Comparison of ENCODE assay signal across 8 cellular contexts in the genomic region with DNA sequence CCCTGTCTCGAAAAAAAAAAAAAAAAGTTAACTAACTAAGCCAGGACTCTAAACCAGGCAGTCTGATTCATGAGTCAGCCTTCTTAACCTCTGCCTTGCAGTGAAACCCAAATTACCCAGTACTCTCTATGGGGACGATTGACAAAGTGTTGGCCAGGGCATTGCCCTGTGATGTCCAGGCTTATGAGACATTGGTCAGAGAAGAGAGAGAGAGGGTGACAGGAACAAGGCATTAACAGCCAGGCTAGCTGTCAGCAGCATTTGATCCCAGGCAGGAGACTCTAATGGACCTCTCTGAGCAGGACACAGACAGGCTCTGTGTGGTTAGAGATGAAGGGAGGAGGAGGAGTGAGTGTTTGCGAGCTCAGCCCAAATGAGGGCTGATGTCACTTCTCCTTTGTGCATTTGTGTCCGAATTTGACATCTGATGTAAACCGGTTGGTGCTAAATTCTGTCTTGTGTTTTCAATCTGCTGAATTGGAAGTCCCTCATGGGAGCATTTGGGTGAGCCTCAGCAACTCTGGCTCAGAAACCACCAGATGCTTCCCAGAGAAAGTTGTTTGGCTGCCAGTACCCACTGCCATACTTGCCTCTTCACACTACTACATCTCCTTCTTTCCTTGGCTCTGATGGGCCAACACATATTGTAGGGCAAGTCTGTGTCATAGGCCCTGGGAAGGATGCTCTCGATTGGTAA. TPM values are rescaled to one million over a fixed set of nuclear protein-coding genes. Genes with fewer than 3 reads are reported as not detected.
DNase-seq lines count a peak whose midpoint lies in the region; ATAC-seq and TF ChIP-seq lines count a peak whose summit lies in the region.

No MANE protein-coding gene starts in this region.

- no peaks in the 10 kb centered on the region for H3K9me3 Mint-ChIP-seq in dendritic cell treated with granulocyte-macrophage colony-stimulating factor and Interleukin-4, amounts not matched to agents 40 ng/mL and 50 ng/mL, for 4 days
- H3K9me3 Mint-ChIP-seq in endothelial cell (ENCODE audit: unreplicated experiment) = no peaks in the 10 kb centered on the region

- H3K4me3 Mint-ChIP-seq in dendritic cell treated with granulocyte-macrophage colony-stimulating factor and Interleukin-4, amounts not matched to agents 40 ng/mL and 50 ng/mL, for 4 days = no peak overlapping the region
- no peak overlapping the region for H3K4me3 Mint-ChIP-seq in endothelial cell (ENCODE audit: unreplicated experiment)

- ATAC-seq in HG02981 (IDR thresholded peaks at IDR 0.05; ENCODE audit: unreplicated experiment) = peak; percentile 37
- no peak for ATAC-seq in HG02763 (IDR thresholded peaks at IDR 0.05; ENCODE audit: unreplicated experiment)

- no peaks in the 10 kb centered on the region for H3K9me3 ChIP-seq in mucosa of rectum (ENCODE audit: control insufficient read depth in 2 of 2, low read length in 2 of 2)

- H3K9ac ChIP-seq in mucosa of rectum (ENCODE audit: low read depth in 1 of 2, low read length in 2 of 2) = peak overlapping the region; percentile 0 to 32

- peak overlapping the region; percentile 6 to 45 for H3K4me3 ChIP-seq in mucosa of rectum (ENCODE audit: low read length in 2 of 2)

- H3K4me1 ChIP-seq in mucosa of rectum (ENCODE audit: control insufficient read depth in 2 of 2, insufficient read depth in 2 of 2, low read length in 2 of 2) = peaks cover 22 to 30% of the 10 kb centered on the region in 2 donors

- peaks cover 13% of the 10 kb centered on the region for H3K27me3 Mint-ChIP-seq in dendritic cell treated with granulocyte-macrophage colony-stimulating factor and Interleukin-4, amounts not matched to agents 40 ng/mL and 50 ng/mL, for 4 days
- peaks cover 4% of the 10 kb centered on the region for H3K27me3 Mint-ChIP-seq in endothelial cell (ENCODE audit: unreplicated experiment)

- no peaks in the 10 kb centered on the region for H3K36me3 ChIP-seq in mucosa of rectum (ENCODE audit: control insufficient read depth in 2 of 2, insufficient read depth in 2 of 2, low read length in 2 of 2)

- H3K36me3 Mint-ChIP-seq in dendritic cell treated with granulocyte-macrophage colony-stimulating factor and Interleukin-4, amounts not matched to agents 40 ng/mL and 50 ng/mL, for 4 days (ENCODE audit: low read depth) = no peaks in the 10 kb centered on the region
- no peaks in the 10 kb centered on the region for H3K36me3 Mint-ChIP-seq in endothelial cell (ENCODE audit: low read depth, unreplicated experiment)

- no peak for TF ChIP-seq CTCF in endothelial cell (IDR thresholded peaks at IDR 0.05; ENCODE audit: unreplicated experiment)

- DNase-seq in NK-92 treated with Interleukin-12 subunit alpha and Interleukin-12 subunit beta, amount 100 ng/mL, for 24 hours (lab: John Stamatoyannopoulos, UW) = peak; percentile 59
- DNase-seq in NK-92 (lab: John Stamatoyannopoulos, UW; ENCODE audit: unreplicated experiment) (no peak), SK-MEL-5 (ENCODE audit: low read depth, low spot score) (peak; percentile 15), endothelial cell (ENCODE audit: low spot score) (no peak)

- H3K4me1 Mint-ChIP-seq in dendritic cell treated with granulocyte-macrophage colony-stimulating factor and Interleukin-4, amounts not matched to agents 40 ng/mL and 50 ng/mL, for 4 days (ENCODE audit: low read depth) = peaks cover 83% of the 10 kb centered on the region
- H3K4me1 Mint-ChIP-seq in endothelial cell (ENCODE audit: unreplicated experiment) = peaks cover 19% of the 10 kb centered on the region

- in situ Hi-C loops in SK-MEL-5 (cut with HindIII; ENCODE audit: low pct_unique_long_range_greater_than_20kb, low sequenced_read_pairs) = no loop called here

- H3K27ac Mint-ChIP-seq in dendritic cell treated with granulocyte-macrophage colony-stimulating factor and Interleukin-4, amounts not matched to agents 40 ng/mL and 50 ng/mL, for 4 days = peak overlapping the region; percentile 86
- H3K27ac Mint-ChIP-seq in endothelial cell (ENCODE audit: unreplicated experiment) = no peak overlapping the region

- no peaks in the 10 kb centered on the region for H3K27me3 ChIP-seq in mucosa of rectum (ENCODE audit: control insufficient read depth in 2 of 2, insufficient read depth in 2 of 2, low read length in 2 of 2)

- intact Hi-C loops in dendritic cell treated with granulocyte-macrophage colony-stimulating factor and Interleukin-4, amounts not matched to agents 40 ng/mL and 50 ng/mL, for 4 days (cut with micrococcal nuclease) = no loop called here

- H3K27ac ChIP-seq in mucosa of rectum (ENCODE audit: low read depth in 2 of 2, low read length in 2 of 2) = peak overlapping the region; percentile 73 to 84

RNA-seq across cellular contexts. Expression of a gene that starts 4.3 kb away (rescaled TPM):
- not detected in 2 replicates for total RNA-seq in SK-MEL-5 (2014; rRNA removed; shearing (Covaris generic))
- polyA plus RNA-seq in SK-MEL-5 (2015; cell fraction: cytosol; rRNA removed) = not detected in 2 replicates
- not detected in 2 replicates for polyA plus RNA-seq in SK-MEL-5 (2015; cell fraction: nucleus; rRNA removed)
- total RNA-seq in endothelial cell (ENCODE audit: unreplicated experiment) = 2.2 TPM

RNA-seq across cellular contexts. Expression of a gene that starts 15.8 kb away (rescaled TPM):
- 106 and 130 TPM in 2 replicates for total RNA-seq in SK-MEL-5 (2014; rRNA removed; shearing (Covaris generic))
- polyA plus RNA-seq in SK-MEL-5 (2015; cell fraction: cytosol; rRNA removed) = 36.4 and 47.1 TPM in 2 replicates
- 45.9 and 64.5 TPM in 2 replicates for polyA plus RNA-seq in SK-MEL-5 (2015; cell fraction: nucleus; rRNA removed)
- 108 TPM for total RNA-seq in endothelial cell (ENCODE audit: unreplicated experiment)

RNA-seq across cellular contexts. Expression of a gene that starts 48.8 kb away (rescaled TPM):
- 11.5 and 12.1 TPM in 2 replicates for total RNA-seq in SK-MEL-5 (2014; rRNA removed; shearing (Covaris generic))
- polyA plus RNA-seq in SK-MEL-5 (2015; cell fraction: cytosol; rRNA removed) = 30.1 and 42.2 TPM in 2 replicates
- polyA plus RNA-seq in SK-MEL-5 (2015; cell fraction: nucleus; rRNA removed) = 12.3 and 12.8 TPM in 2 replicates
- total RNA-seq in endothelial cell (ENCODE audit: unreplicated experiment) = not detected

Comparison
In these comparisons a context has a peak if more than half of its experiments do, and no peak if none do; other contexts are left out.
1. DNase-seq: peak in NK-92 treated with Interleukin-12 subunit alpha and Interleukin-12 subunit beta, amount 100 ng/mL, for 24 hours (single experiment) and SK-MEL-5 (single experiment); none in NK-92 (single experiment) and endothelial cell (single experiment).
2. RNA of a gene that starts 48.8 kb away (total RNA-seq): 11.5 to 12.1 TPM in SK-MEL-5; not detected in endothelial cell (single experiment); every median in the first group is over 10 times any median in the second.